ENCODE assay signal across 14 cellular contexts in the genomic region with DNA sequence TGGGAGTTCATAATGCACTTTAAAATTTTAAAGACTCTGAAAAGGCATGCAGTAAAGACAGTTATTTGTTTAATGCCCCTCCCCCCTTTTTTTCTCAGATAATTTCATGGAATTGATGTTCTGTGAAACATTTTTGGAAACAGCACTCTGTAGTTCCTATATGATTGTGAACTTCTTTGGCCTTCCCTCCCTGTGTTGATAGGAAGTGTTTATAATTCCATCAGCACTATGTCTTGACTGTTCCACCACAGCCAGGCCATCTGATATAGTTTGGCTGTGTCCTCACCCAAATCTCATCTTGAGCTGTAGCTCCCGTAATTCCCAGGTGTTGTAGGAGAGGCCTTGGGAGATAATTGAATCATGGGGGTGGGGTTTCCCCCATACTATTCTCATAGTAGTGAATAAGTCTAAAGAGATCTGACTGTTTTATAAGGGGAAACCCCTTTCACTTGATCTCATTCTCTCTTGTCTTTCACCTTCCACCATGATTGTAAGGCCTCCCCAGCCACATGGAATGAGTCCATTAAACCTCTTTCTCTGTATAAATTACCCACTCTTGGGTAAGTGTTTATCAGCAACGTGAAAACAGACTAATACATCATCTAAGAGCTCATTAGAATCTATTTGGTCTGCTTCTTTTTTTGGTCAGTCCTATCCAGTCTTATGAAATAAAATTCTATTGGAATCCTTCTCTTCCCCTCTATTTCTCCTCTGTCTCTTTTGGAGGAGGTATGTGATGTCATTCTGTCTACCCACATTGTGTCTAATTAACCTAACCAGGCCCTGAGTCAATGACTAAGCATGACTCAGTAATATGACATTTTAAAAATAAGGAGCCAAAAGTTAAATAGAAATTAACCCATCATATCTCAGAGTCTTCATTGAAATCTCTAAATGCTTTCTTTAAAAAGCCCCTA. TPM values are rescaled to one million over a fixed set of nuclear protein-coding genes. Genes with fewer than 3 reads are reported as not detected.
A peak's percentile ranks its signal among the peaks of the same experiment; 100 is the strongest.
DNase-seq lines count a peak whose midpoint lies in the region; ATAC-seq, FAIRE-seq and TF ChIP-seq lines count a peak whose summit lies in the region.
"Had no signal": no experiment of that assay in that cellular context is flagged by ENCODE, and none has a peak within 500 bp of the region (broad histone marks: within the 10 kb centered on the region; RNA-seq: fewer than 3 reads in every experiment).

No MANE protein-coding gene starts in this region.

- H3K4me3 Mint-ChIP-seq in WTC11: peak overlapping the region; percentile 15; the same call in 1 of the 2 replicates
- H3K4me3 Mint-ChIP-seq: dendritic cell treated with granulocyte-macrophage colony-stimulating factor and Interleukin-4, amounts not matched to agents 40 ng/mL and 50 ng/mL, for 4 days had no signal

- no peaks in the 10 kb centered on the region for H3K27me3 ChIP-seq in gastroesophageal sphincter
- H3K27me3 ChIP-seq: tibial nerve had no signal

- TF ChIP-seq POLR2A in gastroesophageal sphincter (IDR thresholded peaks at IDR 0.05): no peak

- in situ Hi-C loops in GM13977 (cut with MboI; ENCODE audit: low pct_unique_long_range_greater_than_20kb, low sequenced_read_pairs, unreplicated experiment): no loop called here

- TF ChIP-seq CTCF in WTC11 (IDR thresholded peaks at IDR 0.05): no peak
- TF ChIP-seq CTCF in gastroesophageal sphincter (IDR thresholded peaks at IDR 0.05): no peak
- no peak for TF ChIP-seq CTCF in GM13977 (IDR thresholded peaks at IDR 0.05; ENCODE audit: extremely low read depth, insufficient read depth, missing control alignments)

- POLR2A ChIA-PET in WTC11 (lab: Charles Lee): no interaction called here

- peaks cover 22% of the 10 kb centered on the region for H3K9me3 Mint-ChIP-seq in WTC11

- ATAC-seq in WTC11: no peak
- no peak for ATAC-seq in gastroesophageal sphincter
- ATAC-seq in GM21515 (IDR thresholded peaks at IDR 0.05; ENCODE audit: unreplicated experiment): no peak

- peak; percentile 95 for DNase-seq in AG08395 (ENCODE audit: low spot score)
- no peak for DNase-seq in GM19239 (ENCODE audit: insufficient read length, low spot score)
- no peak for DNase-seq in WTC11 (ENCODE audit: low spot score)
- DNase-seq in glomerular visceral epithelial cell (ENCODE audit: extremely low spot score): peak; percentile 85
- no peak for DNase-seq in GM13977 (ENCODE audit: low spot score)
- no peak for DNase-seq in OCI-M2 (lab: John Stamatoyannopoulos, UW; ENCODE audit: unreplicated experiment)
- DNase-seq: NCI-H2029 treated with DMSO at 0.1 percent for 48 hours; stimulated activated CD4-positive, alpha-beta T cell treated with anti-CD3 and anti-CD28 coated beads, Interleukin-4, amount 100 ng/mL, for 4 hours had no signal

- H3K4me3 ChIP-seq in gastroesophageal sphincter: no peak overlapping the region
- H3K4me3 ChIP-seq: tibial nerve had no signal

- FAIRE-seq in GM19239 (lab: Jason Lieb, UNC): peak; percentile 40
- FAIRE-seq: G401.6 had no signal

- no peak overlapping the region for H3K27ac Mint-ChIP-seq in WTC11
- H3K27ac Mint-ChIP-seq: dendritic cell treated with granulocyte-macrophage colony-stimulating factor and Interleukin-4, amounts not matched to agents 40 ng/mL and 50 ng/mL, for 4 days had no signal

- H3K4me1 Mint-ChIP-seq in WTC11: peaks cover 10% of the 10 kb centered on the region

- H3K27ac ChIP-seq in gastroesophageal sphincter: no peak overlapping the region
- H3K27ac ChIP-seq: tibial nerve had no signal

- WGBS in gastroesophageal sphincter (ENCODE audit: low coverage in 1 of 2), 2 donors: 34 to 46% methylated on average over 1 to 2 of the region's 2 CpGs

- peaks cover 2% of the 10 kb centered on the region; the same call in 1 of the 2 replicates for H3K27me3 Mint-ChIP-seq in WTC11 (ENCODE audit: low read depth)

- CTCF ChIA-PET in WTC11 (lab: Charles Lee): no interaction called here

- peaks cover 7% of the 10 kb centered on the region for H3K36me3 Mint-ChIP-seq in WTC11

- no peaks in the 10 kb centered on the region for H3K9me3 ChIP-seq in gastroesophageal sphincter
- H3K9me3 ChIP-seq: tibial nerve had no signal

- H3K4me1 ChIP-seq in gastroesophageal sphincter: peaks cover 0 to 15% (median 0%) of the 10 kb centered on the region in 3 donors
- H3K4me1 ChIP-seq: tibial nerve had no signal

- no peak for TF ChIP-seq EP300 in gastroesophageal sphincter (IDR thresholded peaks at IDR 0.05)

- no peaks in the 10 kb centered on the region for H3K36me3 ChIP-seq in gastroesophageal sphincter
- H3K36me3 ChIP-seq: tibial nerve had no signal

TF ChIP-seq in WTC11, 78 proteins besides CTCF, POLR2A, EP300 and RAD21:
- no peak for TF ChIP-seq JUN (CRISPR knock-in tag; IDR thresholded peaks at IDR 0.05)
- TF ChIP-seq MYBL2 (CRISPR knock-in tag; IDR thresholded peaks at IDR 0.05): no peak
- TF ChIP-seq, protein P1, sequence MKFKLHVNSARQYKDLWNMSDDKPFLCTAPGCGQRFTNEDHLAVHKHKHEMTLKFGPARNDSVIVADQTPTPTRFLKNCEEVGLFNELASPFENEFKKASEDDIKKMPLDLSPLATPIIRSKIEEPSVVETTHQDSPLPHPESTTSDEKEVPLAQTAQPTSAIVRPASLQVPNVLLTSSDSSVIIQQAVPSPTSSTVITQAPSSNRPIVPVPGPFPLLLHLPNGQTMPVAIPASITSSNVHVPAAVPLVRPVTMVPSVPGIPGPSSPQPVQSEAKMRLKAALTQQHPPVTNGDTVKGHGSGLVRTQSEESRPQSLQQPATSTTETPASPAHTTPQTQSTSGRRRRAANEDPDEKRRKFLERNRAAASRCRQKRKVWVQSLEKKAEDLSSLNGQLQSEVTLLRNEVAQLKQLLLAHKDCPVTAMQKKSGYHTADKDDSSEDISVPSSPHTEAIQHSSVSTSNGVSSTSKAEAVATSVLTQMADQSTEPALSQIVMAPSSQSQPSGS (CRISPR knock-in tag; IDR thresholded peaks at IDR 0.05; ENCODE audit: borderline replicate concordance, low read depth): no peak
- no peak for TF ChIP-seq ZNF121 (CRISPR knock-in tag; IDR thresholded peaks at IDR 0.05)
- TF ChIP-seq ZNF671 (CRISPR knock-in tag; IDR thresholded peaks at IDR 0.05): no peak
- TF ChIP-seq ZNF263 (CRISPR knock-in tag; IDR thresholded peaks at IDR 0.05; ENCODE audit: low read depth): no peak
- no peak for TF ChIP-seq ETV6 (CRISPR knock-in tag; IDR thresholded peaks at IDR 0.05)
- TF ChIP-seq, protein P2, sequence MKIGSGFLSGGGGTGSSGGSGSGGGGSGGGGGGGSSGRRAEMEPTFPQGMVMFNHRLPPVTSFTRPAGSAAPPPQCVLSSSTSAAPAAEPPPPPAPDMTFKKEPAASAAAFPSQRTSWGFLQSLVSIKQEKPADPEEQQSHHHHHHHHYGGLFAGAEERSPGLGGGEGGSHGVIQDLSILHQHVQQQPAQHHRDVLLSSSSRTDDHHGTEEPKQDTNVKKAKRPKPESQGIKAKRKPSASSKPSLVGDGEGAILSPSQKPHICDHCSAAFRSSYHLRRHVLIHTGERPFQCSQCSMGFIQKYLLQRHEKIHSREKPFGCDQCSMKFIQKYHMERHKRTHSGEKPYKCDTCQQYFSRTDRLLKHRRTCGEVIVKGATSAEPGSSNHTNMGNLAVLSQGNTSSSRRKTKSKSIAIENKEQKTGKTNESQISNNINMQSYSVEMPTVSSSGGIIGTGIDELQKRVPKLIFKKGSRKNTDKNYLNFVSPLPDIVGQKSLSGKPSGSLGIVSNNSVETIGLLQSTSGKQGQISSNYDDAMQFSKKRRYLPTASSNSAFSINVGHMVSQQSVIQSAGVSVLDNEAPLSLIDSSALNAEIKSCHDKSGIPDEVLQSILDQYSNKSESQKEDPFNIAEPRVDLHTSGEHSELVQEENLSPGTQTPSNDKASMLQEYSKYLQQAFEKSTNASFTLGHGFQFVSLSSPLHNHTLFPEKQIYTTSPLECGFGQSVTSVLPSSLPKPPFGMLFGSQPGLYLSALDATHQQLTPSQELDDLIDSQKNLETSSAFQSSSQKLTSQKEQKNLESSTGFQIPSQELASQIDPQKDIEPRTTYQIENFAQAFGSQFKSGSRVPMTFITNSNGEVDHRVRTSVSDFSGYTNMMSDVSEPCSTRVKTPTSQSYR (CRISPR knock-in tag; IDR thresholded peaks at IDR 0.05): no peak
- TF ChIP-seq FOXK1 (CRISPR knock-in tag; IDR thresholded peaks at IDR 0.05): no peak
- TF ChIP-seq TEAD4 (CRISPR knock-in tag; IDR thresholded peaks at IDR 0.05): no peak
- TF ChIP-seq, protein P3, sequence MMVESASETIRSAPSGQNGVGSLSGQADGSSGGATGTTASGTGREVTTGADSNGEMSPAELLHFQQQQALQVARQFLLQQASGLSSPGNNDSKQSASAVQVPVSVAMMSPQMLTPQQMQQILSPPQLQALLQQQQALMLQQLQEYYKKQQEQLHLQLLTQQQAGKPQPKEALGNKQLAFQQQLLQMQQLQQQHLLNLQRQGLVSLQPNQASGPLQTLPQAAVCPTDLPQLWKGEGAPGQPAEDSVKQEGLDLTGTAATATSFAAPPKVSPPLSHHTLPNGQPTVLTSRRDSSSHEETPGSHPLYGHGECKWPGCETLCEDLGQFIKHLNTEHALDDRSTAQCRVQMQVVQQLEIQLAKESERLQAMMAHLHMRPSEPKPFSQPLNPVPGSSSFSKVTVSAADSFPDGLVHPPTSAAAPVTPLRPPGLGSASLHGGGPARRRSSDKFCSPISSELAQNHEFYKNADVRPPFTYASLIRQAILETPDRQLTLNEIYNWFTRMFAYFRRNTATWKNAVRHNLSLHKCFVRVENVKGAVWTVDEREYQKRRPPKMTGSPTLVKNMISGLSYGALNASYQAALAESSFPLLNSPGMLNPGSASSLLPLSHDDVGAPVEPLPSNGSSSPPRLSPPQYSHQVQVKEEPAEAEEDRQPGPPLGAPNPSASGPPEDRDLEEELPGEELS (CRISPR knock-in tag; IDR thresholded peaks at IDR 0.05): no peak
- TF ChIP-seq, protein P4, sequence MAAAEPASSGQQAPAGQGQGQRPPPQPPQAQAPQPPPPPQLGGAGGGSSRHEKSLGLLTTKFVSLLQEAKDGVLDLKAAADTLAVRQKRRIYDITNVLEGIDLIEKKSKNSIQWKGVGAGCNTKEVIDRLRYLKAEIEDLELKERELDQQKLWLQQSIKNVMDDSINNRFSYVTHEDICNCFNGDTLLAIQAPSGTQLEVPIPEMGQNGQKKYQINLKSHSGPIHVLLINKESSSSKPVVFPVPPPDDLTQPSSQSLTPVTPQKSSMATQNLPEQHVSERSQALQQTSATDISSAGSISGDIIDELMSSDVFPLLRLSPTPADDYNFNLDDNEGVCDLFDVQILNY (CRISPR knock-in tag; IDR thresholded peaks at IDR 0.05): no peak

RNA-seq across cellular contexts. Expression of a gene that starts 8.9 kb away (rescaled TPM):
- total RNA-seq in WTC11 (2021) (not detected in 3 replicates), gastroesophageal sphincter (under 1 TPM in 1 of 4 donors, not detected in 3; 0.50 TPM)
- total RNA-seq: SK-MEL-5, tibial nerve had no signal

RNA-seq across cellular contexts. Expression of a gene that starts 38.2 kb away (rescaled TPM):
- 1.8 to 2.6 TPM (median 2.6 TPM) in 3 replicates for total RNA-seq in WTC11 (2021)
- 1 to 10 TPM; 2.2 to 5.3 (median 2.5) TPM for total RNA-seq in gastroesophageal sphincter
- total RNA-seq: SK-MEL-5, tibial nerve had no signal

Comparison
In these comparisons a context has a peak if more than half of its experiments do, and no peak if none do; other contexts are left out.
1. DNase-seq: peak in AG08395 (single experiment) and glomerular visceral epithelial cell (single experiment); none in GM19239 (single experiment), WTC11 (single experiment), GM13977 (single experiment) and OCI-M2 (single experiment).